In genomic region chr4:101784957-101785356, GRCh38 we compare ENCODE assay signal across 22 cellular contexts. TPM values are rescaled to one million over a fixed set of nuclear protein-coding genes. Genes with fewer than 3 reads are reported as not detected.
A peak's percentile ranks its signal among the peaks of the same experiment; 100 is the strongest.
DNase-seq lines count a peak whose midpoint lies in the region; ATAC-seq and TF ChIP-seq lines count a peak whose summit lies in the region.
"Had no signal": no experiment of that assay in that cellular context is flagged by ENCODE, and none has a peak within 500 bp of the region (broad histone marks: within the 10 kb centered on the region; RNA-seq: fewer than 3 reads in every experiment).

No MANE protein-coding gene starts in this region.

- H2AK5ac ChIP-seq in neuronal stem cell (ENCODE audit: low read depth, low read length) = no peak overlapping the region

- H2AFZ ChIP-seq in neuronal stem cell (ENCODE audit: low read length) = no peak overlapping the region
- H2AFZ ChIP-seq: PC-9 had no signal

- no peaks in the 10 kb centered on the region for H3K36me3 Mint-ChIP-seq in T-helper 2 cell treated with Interferon-gamma antibody and Interleukin-4, amounts not matched to agents 5 μg/mL and 100 μg/mL, for 36 hours (ENCODE audit: low read depth)
- H3K36me3 Mint-ChIP-seq in Calu3 (ENCODE audit: insufficient read depth, unreplicated experiment) = no peaks in the 10 kb centered on the region
- no peaks in the 10 kb centered on the region for H3K36me3 Mint-ChIP-seq in T-cell
- H3K36me3 Mint-ChIP-seq: CD14-positive monocyte had no signal

- H3K9ac ChIP-seq in neuronal stem cell (ENCODE audit: low read depth, low read length, poor library complexity) = no peak overlapping the region

- H3K18ac ChIP-seq in neuronal stem cell (ENCODE audit: low read length) = no peak overlapping the region

- H2BK120ac ChIP-seq in neuronal stem cell (ENCODE audit: low read depth, low read length) = no peak overlapping the region

- H3K23ac ChIP-seq in neuronal stem cell (ENCODE audit: low read depth, low read length, poor library complexity) = no peak overlapping the region

- H3K79me1 ChIP-seq in neuronal stem cell (ENCODE audit: low read depth, low read length) = no peaks in the 10 kb centered on the region

- H2BK15ac ChIP-seq in neuronal stem cell (ENCODE audit: low read length) = no peak overlapping the region

- DNase-seq in T-helper 2 cell treated with Interferon-gamma antibody and Interleukin-4, amounts not matched to agents 5 μg/mL and 100 μg/mL, for 36 hours (ENCODE audit: low spot score) = no peak
- no peak for DNase-seq in T-helper 2 cell
- DNase-seq in Calu3 = no peak
- DNase-seq in OCI-M1 (lab: John Stamatoyannopoulos, UW) = peak; percentile 51
- DNase-seq in neuronal stem cell (ENCODE audit: low spot score) = no peak
- DNase-seq in T-cell = no peak
- no peak for DNase-seq in NCI-H1930 (lab: John Stamatoyannopoulos, UW)
- no peak for DNase-seq in NCI-H1048 (lab: John Stamatoyannopoulos, UW)
- DNase-seq: AML-193, H9, HFFc6, Karpas-422, NCI-H1436, NCI-H2081, NCI-H2171 treated with DMSO at 0.1 percent for 48 hours, NCI-H446, NCI-H526, PC-9, RPMI8226, SHP77 had no signal

- H3K9me3 ChIP-seq in neuronal stem cell (replicated peaks in 1 of 2; ENCODE audit: control insufficient read depth in 2 of 2, insufficient read depth in 1 of 2, low read depth in 1 of 2, low read length in 2 of 2) = peaks cover 0 to 8% of the 10 kb centered on the region in 2 donors

- no peak overlapping the region for H3K27ac Mint-ChIP-seq in T-helper 2 cell treated with Interferon-gamma antibody and Interleukin-4, amounts not matched to agents 5 μg/mL and 100 μg/mL, for 36 hours
- peak overlapping the region; percentile 91 for H3K27ac Mint-ChIP-seq in Calu3 (ENCODE audit: unreplicated experiment)
- H3K27ac Mint-ChIP-seq in T-cell = no peak overlapping the region
- H3K27ac Mint-ChIP-seq: CD14-positive monocyte, HFFc6 had no signal

- H3K9me3 Mint-ChIP-seq in T-helper 2 cell treated with Interferon-gamma antibody and Interleukin-4, amounts not matched to agents 5 μg/mL and 100 μg/mL, for 36 hours = no peaks in the 10 kb centered on the region
- H3K9me3 Mint-ChIP-seq in Calu3 (ENCODE audit: low read depth, unreplicated experiment) (peaks cover 2% of the 10 kb centered on the region), T-cell (peaks cover 0 to 4% (median 2%) of the 10 kb centered on the region in 3 donors)
- H3K9me3 Mint-ChIP-seq: HFFc6 had no signal

- H3K4me1 Mint-ChIP-seq in T-helper 2 cell treated with Interferon-gamma antibody and Interleukin-4, amounts not matched to agents 5 μg/mL and 100 μg/mL, for 36 hours (ENCODE audit: low read depth) = peaks cover 17% of the 10 kb centered on the region
- H3K4me1 Mint-ChIP-seq in Calu3 (ENCODE audit: low read depth, unreplicated experiment) = peaks cover 18% of the 10 kb centered on the region
- peaks cover 0 to 5% (median under 1%) of the 10 kb centered on the region in 3 donors for H3K4me1 Mint-ChIP-seq in T-cell

- no TSS peak for BruUV-seq in Calu3 (replicated peaks; lab: Mats Ljungman, UMichigan)

- peak overlapping the region; percentile 44 for H3K4me3 Mint-ChIP-seq in T-helper 2 cell treated with Interferon-gamma antibody and Interleukin-4, amounts not matched to agents 5 μg/mL and 100 μg/mL, for 36 hours
- H3K4me3 Mint-ChIP-seq in Calu3 (ENCODE audit: low read depth, unreplicated experiment) = no peak overlapping the region
- H3K4me3 Mint-ChIP-seq in T-cell = no peak overlapping the region
- H3K4me3 Mint-ChIP-seq: CD14-positive monocyte, H9, HFFc6 had no signal

- CTCF ChIA-PET in Calu3 (lab: Charles Lee) (no interaction called here), T-cell (lab: Charles Lee) (no interaction called here)

- peaks cover 2 to 15% of the 10 kb centered on the region in 2 donors for H3K4me1 ChIP-seq in neuronal stem cell (ENCODE audit: control insufficient read depth in 2 of 2, insufficient read depth in 1 of 2, low read depth in 1 of 2, low read length in 2 of 2)

- H2BK5ac ChIP-seq in neuronal stem cell (ENCODE audit: low read length) = no peak overlapping the region

- H3K4me2 ChIP-seq in neuronal stem cell (ENCODE audit: insufficient read depth, low read length, poor library complexity, severe bottlenecking) = no peak overlapping the region
- H3K4me2 ChIP-seq: PC-9 had no signal

- peaks cover 23% of the 10 kb centered on the region for H3K27me3 Mint-ChIP-seq in T-helper 2 cell treated with Interferon-gamma antibody and Interleukin-4, amounts not matched to agents 5 μg/mL and 100 μg/mL, for 36 hours (ENCODE audit: low read depth)
- H3K27me3 Mint-ChIP-seq in Calu3 (ENCODE audit: unreplicated experiment) (no peaks in the 10 kb centered on the region), T-cell (peaks cover 5 to 11% of the 10 kb centered on the region in 2 donors)

- H4K8ac ChIP-seq in neuronal stem cell (ENCODE audit: low read depth, low read length) = no peak overlapping the region

- ATAC-seq in T-cell (replicated peaks in 1 of 4) = no peak

- no peak for TF ChIP-seq CTCF in Calu3 (IDR thresholded peaks at IDR 0.05; ENCODE audit: unreplicated experiment)

- H3K4ac ChIP-seq in neuronal stem cell (ENCODE audit: low read length) = no peak overlapping the region

- no peaks in the 10 kb centered on the region for H3K27me3 ChIP-seq in neuronal stem cell (ENCODE audit: control insufficient read depth in 3 of 3, insufficient read depth in 3 of 3, low read depth in 1 of 3, low read length in 3 of 3)

- POLR2A ChIA-PET in T-cell (lab: Charles Lee) = no interaction called here

- intact Hi-C loops in Calu3 (cut with micrococcal nuclease; ENCODE audit: unreplicated experiment) = no loop called here

- H3K14ac ChIP-seq in neuronal stem cell (ENCODE audit: low read length) = no peak overlapping the region

- H3K27ac ChIP-seq in neuronal stem cell (replicated peaks; ENCODE audit: low read length) = peak overlapping the region; percentile 41
- H3K27ac ChIP-seq: PC-9 had no signal

- H2BK12ac ChIP-seq in neuronal stem cell (ENCODE audit: low read length) = no peak overlapping the region

- no peak overlapping the region for H4K91ac ChIP-seq in neuronal stem cell (ENCODE audit: low read depth, low read length, poor library complexity)

- WGBS in neuronal stem cell (ENCODE audit: extremely low coverage in 2 of 2, insufficient read length in 2 of 2, insufficient replicate concordance in 1 of 2), 2 donors = no CpG with 5 or more reads among the region's 1 CpG

- no peaks in the 10 kb centered on the region for H3K36me3 ChIP-seq in neuronal stem cell (replicated peaks in 1 of 2; ENCODE audit: control insufficient read depth in 2 of 2, insufficient read depth in 2 of 2, low read length in 2 of 2)

- H3K4me3 ChIP-seq in neuronal stem cell (ENCODE audit: low read length in 2 of 2) = no peak overlapping the region
- H3K4me3 ChIP-seq: PC-9 had no signal

RNA-seq across cellular contexts. Expression of gene BANK1, which starts 5.6 kb away (rescaled TPM):
- total RNA-seq in Calu3 (2022) (6.4 and 7.9 TPM in 2 replicates), T-cell (10 to 100 TPM in 1 of 5 donors, 1 to 10 TPM in 4; 2.5 to 10.9 (median 3.5) TPM)
- 0.52 TPM for polyA plus RNA-seq in neuronal stem cell (2013, experiment 1 of 2)
- polyA plus RNA-seq in neuronal stem cell (2013, experiment 2 of 2) = 0.44 TPM
- total RNA-seq: MCF 10A had no signal
